Comparison of ENCODE assay signal across 31 cellular contexts in the genomic region with DNA sequence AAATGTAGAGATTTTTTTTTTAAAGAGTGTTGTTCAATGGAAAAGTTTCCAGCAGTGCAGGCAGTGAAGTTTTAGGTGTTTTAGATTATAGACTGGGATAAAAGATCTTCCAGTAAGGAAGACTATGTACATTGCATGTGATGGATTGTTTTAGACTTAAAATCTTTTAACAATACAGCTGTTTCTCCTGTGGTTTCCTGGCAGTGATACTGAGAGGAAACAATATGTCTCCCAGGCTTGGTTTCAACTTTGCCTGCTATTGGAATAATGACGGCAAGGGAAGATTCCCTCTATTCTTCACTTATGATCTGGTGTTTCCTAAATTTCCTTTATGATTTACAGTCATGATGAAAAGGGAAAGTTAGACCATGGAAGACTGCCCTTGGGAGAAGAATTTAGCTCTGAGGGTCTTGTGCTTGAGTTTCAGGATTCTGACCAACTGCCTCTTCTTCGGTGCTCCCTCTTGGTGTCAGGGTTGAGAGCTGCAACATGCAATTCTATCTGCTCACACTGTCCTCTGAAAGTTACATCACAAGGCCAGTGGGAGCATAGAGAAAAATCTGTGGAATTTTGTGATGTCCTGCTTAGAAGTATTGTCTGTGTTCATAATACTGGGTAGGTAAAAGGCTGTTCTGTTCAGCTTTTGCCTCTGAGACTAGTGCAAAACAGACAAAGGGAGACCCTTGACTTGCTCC.
DNase-seq lines count a peak whose midpoint lies in the region; ATAC-seq and TF ChIP-seq lines count a peak whose summit lies in the region.
"Had no signal": no experiment of that assay in that cellular context is flagged by ENCODE, and none has a peak within 500 bp of the region (broad histone marks: within the 10 kb centered on the region; RNA-seq: fewer than 3 reads in every experiment).

No MANE protein-coding gene starts in this region.

- 46% methylated on average over 2 of the region's 2 CpGs for WGBS in mammary epithelial cell (ENCODE audit: low coverage, missing lambda C conversion rate)

- H3K27me3 ChIP-seq in mammary epithelial cell (ENCODE audit: insufficient read depth, low read length), result no peaks in the 10 kb centered on the region
- H3K27me3 ChIP-seq in skeletal muscle satellite cell (ENCODE audit: control insufficient read depth, insufficient read depth, low read length), result no peaks in the 10 kb centered on the region
- H3K27me3 ChIP-seq in PC-3 (ENCODE audit: low read length), result no peaks in the 10 kb centered on the region
- H3K27me3 ChIP-seq: brain microvascular endothelial cell, colonic mucosa, esophagus muscularis mucosa, transverse colon had no signal

- no peak overlapping the region for H3K27ac Mint-ChIP-seq in MCF 10A (ENCODE audit: low read depth, unreplicated experiment)
- H3K27ac Mint-ChIP-seq: activated CD8-positive, alpha-beta T cell treated with anti-CD3 and anti-CD28 coated beads for 36 hours; activated naive CD8-positive, alpha-beta T cell treated with anti-CD3 and anti-CD28 coated beads, Interleukin-2, amount 50 U/mL, for 24 hours; effector memory CD8-positive, alpha-beta T cell had no signal

- no peaks in the 10 kb centered on the region for H3K9me3 ChIP-seq in mammary epithelial cell (replicated peaks; ENCODE audit: insufficient read depth, low read length)
- no peaks in the 10 kb centered on the region for H3K9me3 ChIP-seq in skeletal muscle satellite cell (replicated peaks; ENCODE audit: low read length)
- H3K9me3 ChIP-seq in PC-3 (ENCODE audit: low read length), result no peaks in the 10 kb centered on the region
- H3K9me3 ChIP-seq: colonic mucosa, esophagus muscularis mucosa, mucosa of descending colon, prostate gland, transverse colon had no signal

- no peak overlapping the region for H3K4me2 ChIP-seq in mammary epithelial cell (ENCODE audit: insufficient read depth, low read depth, low read length)
- H3K4me2 ChIP-seq in skeletal muscle satellite cell (ENCODE audit: low read length), result peak overlapping the region; percentile 40
- H3K4me2 ChIP-seq in PC-3 (ENCODE audit: low read length), result no peak overlapping the region

- H4K20me1 ChIP-seq in mammary epithelial cell (ENCODE audit: insufficient read depth, low read length) (no peaks in the 10 kb centered on the region), PC-3 (ENCODE audit: low read length) (no peaks in the 10 kb centered on the region)

- in situ Hi-C loops in mammary epithelial cell (cut with MboI; ENCODE audit: low sequenced_read_pairs in 2 of 2), result no loop called here

- H3K9ac ChIP-seq in mammary epithelial cell (ENCODE audit: insufficient read depth, low read length) (no peak overlapping the region), skeletal muscle satellite cell (ENCODE audit: low read depth, low read length) (no peak overlapping the region), PC-3 (ENCODE audit: low read length) (no peak overlapping the region)

- POLR2A ChIA-PET in MCF 10A (lab: Yijun Ruan, JAX) (interaction anchor here (0.6 to 1.8 kb wide), 3 partner anchors 9 to 76 kb away, joined by 3 to 5 read pairs (median 4); no protein-coding TSS in a partner anchor), PC-3 (lab: Charles Lee; ENCODE audit: unreplicated experiment) (no interaction called here)

- H3K4me1 ChIP-seq in mammary epithelial cell (ENCODE audit: insufficient read depth, low read length), result peaks cover 11% of the 10 kb centered on the region
- peaks cover 29% of the 10 kb centered on the region for H3K4me1 ChIP-seq in skeletal muscle satellite cell (ENCODE audit: control insufficient read depth, insufficient read depth, low read length)
- no peaks in the 10 kb centered on the region for H3K4me1 ChIP-seq in PC-3 (ENCODE audit: insufficient read depth, low read length)
- H3K4me1 ChIP-seq: colonic mucosa, esophagus muscularis mucosa, prostate gland, transverse colon had no signal

- H3K27ac ChIP-seq in mammary epithelial cell (ENCODE audit: insufficient read depth, low read depth, low read length) (no peak overlapping the region), PC-3 (ENCODE audit: low read length) (no peak overlapping the region)
- H3K27ac ChIP-seq: 22Rv1, brain microvascular endothelial cell, colonic mucosa, esophagus muscularis mucosa, prostate gland, skin epidermis, transverse colon had no signal

- H2AFZ ChIP-seq in mammary epithelial cell (ENCODE audit: low read depth, low read length), result peak overlapping the region; percentile 5
- no peak overlapping the region for H2AFZ ChIP-seq in PC-3 (ENCODE audit: low read length)

- no peak for ATAC-seq in PC-3
- ATAC-seq: activated CD8-positive, alpha-beta T cell treated with anti-CD3 and anti-CD28 coated beads for 36 hours; activated naive CD8-positive, alpha-beta T cell treated with anti-CD3 and anti-CD28 coated beads, Interleukin-2, amount 50 U/mL, for 24 hours; effector memory CD8-positive, alpha-beta T cell; HCT116; mucosa of descending colon had no signal

- dilution Hi-C loops in mammary epithelial cell (cut with HindIII; ENCODE audit: low sequenced_read_pairs), result no loop called here

- H3K36me3 ChIP-seq in mammary epithelial cell (ENCODE audit: insufficient read depth, low read length), result no peaks in the 10 kb centered on the region
- H3K36me3 ChIP-seq in skeletal muscle satellite cell (ENCODE audit: insufficient read depth, low read length), result no peaks in the 10 kb centered on the region
- no peaks in the 10 kb centered on the region for H3K36me3 ChIP-seq in PC-3 (ENCODE audit: low read depth, low read length)
- H3K36me3 ChIP-seq: brain microvascular endothelial cell, colonic mucosa, esophagus muscularis mucosa, prostate gland, transverse colon had no signal

- no peaks in the 10 kb centered on the region for H3K36me3 Mint-ChIP-seq in MCF 10A (ENCODE audit: insufficient read depth, unreplicated experiment)
- H3K36me3 Mint-ChIP-seq: CD8-positive, alpha-beta memory T cell had no signal

- H3K4me3 ChIP-seq in mammary epithelial cell (replicated peaks in 1 of 3; ENCODE audit: insufficient read depth in 1 of 3, low read depth in 2 of 3, low read length in 3 of 3), result no peak overlapping the region
- no peak overlapping the region for H3K4me3 ChIP-seq in fibroblast of the aortic adventitia (ENCODE audit: low read depth, low read length)
- no peak overlapping the region for H3K4me3 ChIP-seq in skeletal muscle satellite cell (ENCODE audit: low read length)
- H3K4me3 ChIP-seq in PC-3 (ENCODE audit: low read length), result no peak overlapping the region
- H3K4me3 ChIP-seq: colonic mucosa, esophagus muscularis mucosa, mucosa of descending colon, prostate gland, skin epidermis, transverse colon had no signal

- no peaks in the 10 kb centered on the region for H3K4me1 Mint-ChIP-seq in MCF 10A (ENCODE audit: insufficient read depth, unreplicated experiment)

- no peaks in the 10 kb centered on the region for H3K9me2 ChIP-seq in PC-3 (replicated peaks; ENCODE audit: low read length)

- H3K4me3 Mint-ChIP-seq in MCF 10A (ENCODE audit: unreplicated experiment), result no peak overlapping the region
- H3K4me3 Mint-ChIP-seq: activated CD8-positive, alpha-beta T cell treated with anti-CD3 and anti-CD28 coated beads for 36 hours; activated naive CD8-positive, alpha-beta T cell treated with anti-CD3 and anti-CD28 coated beads, Interleukin-2, amount 50 U/mL, for 24 hours; CD8-positive, alpha-beta memory T cell; effector memory CD8-positive, alpha-beta T cell had no signal

- H3K9me3 Mint-ChIP-seq in MCF 10A (ENCODE audit: unreplicated experiment), result no peaks in the 10 kb centered on the region
- H3K9me3 Mint-ChIP-seq: activated CD8-positive, alpha-beta T cell treated with anti-CD3 and anti-CD28 coated beads for 36 hours; activated naive CD8-positive, alpha-beta T cell treated with anti-CD3 and anti-CD28 coated beads, Interleukin-2, amount 50 U/mL, for 24 hours; CD8-positive, alpha-beta memory T cell; effector memory CD8-positive, alpha-beta T cell had no signal

- no peaks in the 10 kb centered on the region for H3K27me3 Mint-ChIP-seq in MCF 10A (ENCODE audit: insufficient read depth, unreplicated experiment)
- H3K27me3 Mint-ChIP-seq: activated CD8-positive, alpha-beta T cell treated with anti-CD3 and anti-CD28 coated beads for 36 hours; activated naive CD8-positive, alpha-beta T cell treated with anti-CD3 and anti-CD28 coated beads, Interleukin-2, amount 50 U/mL, for 24 hours had no signal

- TF ChIP-seq CTCF in mammary epithelial cell (conservative IDR thresholded peaks at IDR 0.05 in 1 of 2, IDR thresholded peaks at IDR 0.05 in 1 of 2; ENCODE audit: extremely low read depth in 1 of 2, insufficient read depth in 1 of 2, low read depth in 1 of 2, low read length in 2 of 2) (no peak), MCF 10A (IDR thresholded peaks at IDR 0.05; ENCODE audit: unreplicated experiment) (no peak), fibroblast of the aortic adventitia (IDR thresholded peaks at IDR 0.05; ENCODE audit: insufficient read depth, low read length) (no peak), PC-3 (conservative IDR thresholded peaks at IDR 0.05; ENCODE audit: low read depth, low read length) (no peak)

- CTCF ChIA-PET in mammary epithelial cell (lab: Charles Lee; ENCODE audit: low non-redundant PET), result no interaction called here
- CTCF ChIA-PET in MCF 10A (lab: Yijun Ruan, JAX), result interaction anchor here (1.2 to 1.6 kb wide), 2 partner anchors 15 to 16 kb away, joined by 3 to 4 read pairs; no protein-coding TSS in a partner anchor
- CTCF ChIA-PET in PC-3 (lab: Charles Lee), result no interaction called here

- H3K79me2 ChIP-seq in mammary epithelial cell (ENCODE audit: insufficient read depth, low read length) (no peaks in the 10 kb centered on the region), PC-3 (ENCODE audit: low read length) (no peaks in the 10 kb centered on the region)

- BruUV-seq in mammary epithelial cell (replicated peaks; lab: Mats Ljungman, UMichigan), result no TSS peak
- BruUV-seq in MCF 10A (replicated peaks; lab: Mats Ljungman, UMichigan), result no TSS peak
- no TSS peak for BruUV-seq in PC-3 (replicated peaks; lab: Mats Ljungman, UMichigan)

- intact Hi-C loops in mammary epithelial cell (cut with micrococcal nuclease), result no loop called here
- intact Hi-C loops in MCF 10A (cut with micrococcal nuclease), result no loop called here
- intact Hi-C loops in PC-3 (cut with micrococcal nuclease), result no loop called here

- DNase-seq in mammary epithelial cell, result no peak
- DNase-seq in MCF 10A (ENCODE audit: unreplicated experiment), result no peak
- DNase-seq in amniotic epithelial cell (ENCODE audit: low read depth), result peak; percentile 33
- DNase-seq in fibroblast of the aortic adventitia (ENCODE audit: low read depth), result peak; percentile 33
- DNase-seq in PC-3, result no peak
- DNase-seq in ecto neural progenitor cell (ENCODE audit: low spot score), result no peak
- no peak for DNase-seq in activated naive CD4-positive, alpha-beta T cell (lab: John Stamatoyannopoulos, UW)
- DNase-seq: activated CD4-positive, alpha-beta T cell treated with anti-CD3 and anti-CD28 coated beads for 1 hour; activated CD8-positive, alpha-beta T cell treated with anti-CD3 and anti-CD28 coated beads for 36 hours; activated effector memory CD4-positive, alpha-beta T cell treated with anti-CD3 and anti-CD28 coated beads, Interleukin-2, amount 50 U/mL, for 16 hours; activated naive CD8-positive, alpha-beta T cell treated with anti-CD3 and anti-CD28 coated beads, Interleukin-2, amount 50 U/mL, for 24 hours; activated T-cell treated with anti-CD3 and anti-CD28 coated beads for 4 hours; brain microvascular endothelial cell; CD8-positive, alpha-beta memory T cell; colonic mucosa; DMS53; effector memory CD8-positive, alpha-beta T cell; GF-D8; mucosa of descending colon; NCI-H1105; NCI-H2029 treated with DMSO at 0.1 percent for 48 hours; NCI-H446; SIG-M5; T-helper 1 cell; transverse colon had no signal

- no peaks in the 10 kb centered on the region for H3F3A ChIP-seq in PC-3 (ENCODE audit: low read length, unreplicated experiment)

Comparison
In these comparisons a context has a peak if more than half of its experiments do, and no peak if none do; other contexts are left out.
1. DNase-seq: peak in amniotic epithelial cell (single experiment) and fibroblast of the aortic adventitia (single experiment); none in mammary epithelial cell (single experiment), MCF 10A (single experiment), PC-3 (single experiment), ecto neural progenitor cell (single experiment) and activated naive CD4-positive, alpha-beta T cell (0 of 4).